Comparison of ENCODE assay signal across 8 cellular contexts in the genomic region with DNA sequence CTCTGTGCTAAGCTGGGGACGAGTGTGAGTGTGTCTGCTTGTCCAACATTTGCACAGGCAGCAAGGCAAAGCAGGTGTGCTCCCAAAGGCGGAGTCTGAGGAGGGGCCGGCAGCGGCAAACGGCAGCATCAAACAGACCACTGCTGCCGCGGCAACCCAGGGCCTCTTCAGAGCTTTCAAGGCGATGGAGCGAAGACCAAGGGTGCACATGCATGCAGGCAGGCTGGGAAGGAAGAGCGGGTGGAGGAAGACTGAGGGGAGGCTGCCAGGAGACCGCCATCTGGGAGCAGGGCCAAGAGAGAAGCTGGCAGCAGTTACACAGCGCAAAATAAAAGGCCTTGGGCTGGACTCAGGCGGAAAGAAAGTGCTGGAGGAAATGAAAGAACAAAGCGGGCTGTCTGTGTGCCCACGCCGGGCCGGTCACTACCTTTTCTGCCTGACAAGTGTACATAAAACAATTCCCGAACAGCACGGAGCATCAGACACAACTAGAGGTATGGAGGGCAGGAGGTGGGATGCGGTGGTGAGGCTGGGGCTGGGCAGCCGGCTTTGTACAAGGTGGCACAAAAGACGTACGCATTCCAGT. TPM values are rescaled to one million over a fixed set of nuclear protein-coding genes. Genes with fewer than 3 reads are reported as not detected.
DNase-seq lines count a peak whose midpoint lies in the region; ATAC-seq and TF ChIP-seq lines count a peak whose summit lies in the region.

No MANE protein-coding gene starts in this region.

- WGBS in mesenchymal stem cell, result 94% methylated on average over 23 of the region's 23 CpGs

- no peaks in the 10 kb centered on the region for H3K9me3 ChIP-seq in BLaER1 treated with 17β-estradiol and CSF1 and Interleukin-3, amounts not matched to agents 10 nM and 100 nM (replicated peaks in 1 of 11)
- no peaks in the 10 kb centered on the region for H3K9me3 ChIP-seq in colonic mucosa
- no peaks in the 10 kb centered on the region for H3K9me3 ChIP-seq in mesenchymal stem cell (ENCODE audit: control insufficient read depth, low read length)

- no peak overlapping the region for H3K14ac ChIP-seq in mesenchymal stem cell (ENCODE audit: low read length in 2 of 2)

- no peak overlapping the region for H2BK12ac ChIP-seq in mesenchymal stem cell (ENCODE audit: low read length in 2 of 2)

- H3K36me3 ChIP-seq in BLaER1 treated with 17β-estradiol and CSF1 and Interleukin-3, amounts not matched to agents 10 nM and 100 nM, result peaks cover 41 to 98% (median 73%) of the 10 kb centered on the region in 11 experiments
- peaks cover 16% of the 10 kb centered on the region for H3K36me3 ChIP-seq in colonic mucosa
- H3K36me3 ChIP-seq in mesenchymal stem cell (ENCODE audit: control insufficient read depth in 1 of 2, insufficient read depth in 2 of 2, low read depth in 1 of 2, low read length in 2 of 2), result peaks cover 81 to 91% of the 10 kb centered on the region in 2 experiments

- peak overlapping the region in 2 of 10 experiments; percentile 5 to 23; a peak in 3 of 20 replicates for H3K4me3 ChIP-seq in BLaER1 treated with 17β-estradiol and CSF1 and Interleukin-3, amounts not matched to agents 10 nM and 100 nM
- no peak overlapping the region for H3K4me3 ChIP-seq in colonic mucosa
- H3K4me3 ChIP-seq in mesenchymal stem cell (ENCODE audit: insufficient read depth in 1 of 2, low read depth in 1 of 2, low read length in 2 of 2), result no peak overlapping the region

- H3K23ac ChIP-seq in mesenchymal stem cell (ENCODE audit: low read length in 2 of 2), result no peak overlapping the region

- peak overlapping the region in 6 of 11 experiments; percentile 8 to 50 (median 31); a peak in 5 of 22 replicates for H3K27ac ChIP-seq in BLaER1 treated with 17β-estradiol and CSF1 and Interleukin-3, amounts not matched to agents 10 nM and 100 nM
- H3K27ac ChIP-seq in colonic mucosa (peak overlapping the region; percentile 30), mesenchymal stem cell (ENCODE audit: low read length, poor library complexity, severe bottlenecking) (no peak overlapping the region)

- no peaks in the 10 kb centered on the region for H3K27me3 ChIP-seq in BLaER1 treated with 17β-estradiol and CSF1 and Interleukin-3, amounts not matched to agents 10 nM and 100 nM
- H3K27me3 ChIP-seq in colonic mucosa (no peaks in the 10 kb centered on the region), mesenchymal stem cell (ENCODE audit: control insufficient read depth in 1 of 2, insufficient read depth in 1 of 2, low read length in 2 of 2) (no peaks in the 10 kb centered on the region)

- no peak for TF ChIP-seq CTCF in colonic mucosa (IDR thresholded peaks at IDR 0.05)

- H3K4ac ChIP-seq in mesenchymal stem cell (ENCODE audit: low read depth in 1 of 2, low read length in 2 of 2), result no peak overlapping the region

- peaks cover 14 to 97% (median 85%) of the 10 kb centered on the region in 11 experiments; a peak in 21 of 22 replicates for H4K20me1 ChIP-seq in BLaER1 treated with 17β-estradiol and CSF1 and Interleukin-3, amounts not matched to agents 10 nM and 100 nM

- H3K4me2 ChIP-seq in BLaER1 treated with 17β-estradiol and CSF1 and Interleukin-3, amounts not matched to agents 10 nM and 100 nM, result peak overlapping the region; percentile 46 to 91 (median 77)
- no peak overlapping the region for H3K4me2 ChIP-seq in mesenchymal stem cell (ENCODE audit: low read length, poor library complexity, severe bottlenecking)

- H2BK5ac ChIP-seq in mesenchymal stem cell (ENCODE audit: low read depth, low read length, poor library complexity, severe bottlenecking), result no peak overlapping the region

- H3K79me1 ChIP-seq in mesenchymal stem cell (replicated peaks; ENCODE audit: low read length, poor library complexity, severe bottlenecking), result peaks cover 19% of the 10 kb centered on the region

- peaks cover 50 to 75% (median 63%) of the 10 kb centered on the region in 10 experiments for H3K4me1 ChIP-seq in BLaER1 treated with 17β-estradiol and CSF1 and Interleukin-3, amounts not matched to agents 10 nM and 100 nM
- H3K4me1 ChIP-seq in colonic mucosa, result no peaks in the 10 kb centered on the region
- H3K4me1 ChIP-seq in mesenchymal stem cell (ENCODE audit: control insufficient read depth, insufficient read depth, low read depth, low read length), result peaks cover 38% of the 10 kb centered on the region

- H2BK120ac ChIP-seq in mesenchymal stem cell (ENCODE audit: low read depth, low read length), result no peak overlapping the region

- no peak overlapping the region for H3K18ac ChIP-seq in mesenchymal stem cell (ENCODE audit: low read depth in 1 of 2, low read length in 2 of 2)

- H4K8ac ChIP-seq in mesenchymal stem cell (ENCODE audit: low read length), result peak overlapping the region; percentile 43

- H3K9ac ChIP-seq in BLaER1 treated with 17β-estradiol and CSF1 and Interleukin-3, amounts not matched to agents 10 nM and 100 nM, result peak overlapping the region in 9 of 11 experiments; percentile 0 to 60 (median 36); a peak in 15 of 22 replicates
- H3K9ac ChIP-seq in colonic mucosa (ENCODE audit: low read depth in 2 of 2, low read length in 2 of 2), result peak overlapping the region in 1 of 2 donors; percentile 61
- no peak overlapping the region for H3K9ac ChIP-seq in mesenchymal stem cell (ENCODE audit: low read length)

- H2BK15ac ChIP-seq in mesenchymal stem cell (ENCODE audit: low read depth, poor library complexity, severe bottlenecking), result no peak overlapping the region

- H2AFZ ChIP-seq in mesenchymal stem cell (ENCODE audit: low read depth, low read length), result no peak overlapping the region

- intact Hi-C loops in colonic mucosa (cut with DNase I), result loop anchor here (5.0 kb wide), 1 partner anchor 52 kb away; no protein-coding TSS in a partner anchor

- H4K91ac ChIP-seq in mesenchymal stem cell (ENCODE audit: low read length), result no peak overlapping the region

- no peak overlapping the region for H2AK5ac ChIP-seq in mesenchymal stem cell (ENCODE audit: low read length, severe bottlenecking)

- ATAC-seq in HG02763 (IDR thresholded peaks at IDR 0.05; ENCODE audit: unreplicated experiment) (no peak), HG02588 (IDR thresholded peaks at IDR 0.05; ENCODE audit: unreplicated experiment) (no peak)

- DNase-seq in NCI-H2029 (lab: John Stamatoyannopoulos, UW), result peak; percentile 63
- DNase-seq in colonic mucosa, result peak; percentile 63
- DNase-seq in mesenchymal stem cell, result no peak
- DNase-seq in KG1 (lab: John Stamatoyannopoulos, UW), result no peak
- no peak for DNase-seq in GM19238 (ENCODE audit: insufficient read length, low spot score)

RNA-seq across cellular contexts. Expression of gene TIMM22, which starts 8.5 kb away (rescaled TPM):
- 10 to 100 TPM in 1 of 2 donors, 1 to 10 TPM in 1; 8.3 to 12.8 TPM for total RNA-seq in colonic mucosa
- 14.9 TPM for polyA plus RNA-seq in mesenchymal stem cell (2013, experiment 1 of 2)
- 15.8 TPM for polyA plus RNA-seq in mesenchymal stem cell (2013, experiment 2 of 2)

RNA-seq across cellular contexts. Expression of gene NXN, which starts 25.9 kb away (rescaled TPM):
- 10 to 100 TPM in 1 of 2 donors, 1 to 10 TPM in 1; 2.6 to 16.3 TPM for total RNA-seq in colonic mucosa
- 83.3 TPM for polyA plus RNA-seq in mesenchymal stem cell (2013, experiment 1 of 2)
- 82.4 TPM for polyA plus RNA-seq in mesenchymal stem cell (2013, experiment 2 of 2)

Comparison
In these comparisons a context has a peak if more than half of its experiments do, and no peak if none do; other contexts are left out.
1. DNase-seq: peak in NCI-H2029 (single experiment) and colonic mucosa (single experiment); none in mesenchymal stem cell (single experiment), KG1 (single experiment) and GM19238 (single experiment).